ENCODE assay signal across 20 cellular contexts in the genomic region with DNA sequence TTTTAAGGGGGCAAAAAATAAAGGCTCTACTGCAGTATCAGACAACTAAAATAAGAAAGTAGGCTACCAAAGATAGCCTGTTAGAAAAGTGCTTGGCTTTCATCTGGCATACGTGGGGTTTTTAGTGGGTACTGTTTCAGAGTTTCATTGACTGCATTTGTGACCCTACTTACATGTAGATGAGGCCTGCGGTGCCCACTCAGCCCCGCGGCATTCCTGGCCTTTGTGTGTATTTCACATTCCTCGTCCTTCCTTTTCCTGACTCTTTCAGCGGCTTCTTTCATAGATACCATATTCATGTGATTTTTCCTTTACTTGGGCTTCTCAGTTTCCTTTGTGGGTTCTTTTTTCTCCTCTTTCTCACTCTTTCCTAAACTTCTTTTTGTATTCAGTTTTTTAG. TPM values are rescaled to one million over a fixed set of nuclear protein-coding genes. Genes with fewer than 3 reads are reported as not detected.
DNase-seq lines count a peak whose midpoint lies in the region; ATAC-seq, FAIRE-seq and TF ChIP-seq lines count a peak whose summit lies in the region.
"Had no signal": no experiment of that assay in that cellular context is flagged by ENCODE, and none has a peak within 500 bp of the region (broad histone marks: within the 10 kb centered on the region; RNA-seq: fewer than 3 reads in every experiment).

No MANE protein-coding gene starts in this region.

- no peak overlapping the region for H2AFZ ChIP-seq in GM23338
- H2AFZ ChIP-seq: PC-9 had no signal

- H3K79me2 ChIP-seq in GM23338 (replicated peaks; ENCODE audit: insufficient read depth): peaks cover 13% of the 10 kb centered on the region

- TF ChIP-seq CTCF in GM23338 (conservative IDR thresholded peaks at IDR 0.05; ENCODE audit: low read depth in 2 of 2) (no peak), endodermal cell (conservative IDR thresholded peaks at IDR 0.05) (no peak), mesothelial cell of epicardium (IDR thresholded peaks at IDR 0.05; ENCODE audit: unreplicated experiment) (no peak)

- H3K27ac Mint-ChIP-seq in GM23338 (peak overlapping the region; percentile 94), endodermal cell (peak overlapping the region; percentile 53), memory B cell (peak overlapping the region; percentile 24), mesothelial cell of epicardium (no peak overlapping the region)
- peak overlapping the region in 1 of 2 donors; percentile 64 for H3K27ac Mint-ChIP-seq in stimulated activated naive CD8-positive, alpha-beta T cell treated with anti-CD3 and anti-CD28 coated beads, Interleukin-15, amount 100 ng/mL, for 72 hours

- ATAC-seq in GM23338 (peak; percentile 92), memory B cell (ENCODE audit: low read depth) (no peak)
- no peak for ATAC-seq in stimulated activated naive CD8-positive, alpha-beta T cell treated with anti-CD3 and anti-CD28 coated beads, Interleukin-15, amount 100 ng/mL, for 72 hours

- H3K9me2 ChIP-seq in GM23338 (ENCODE audit: insufficient read depth): no peaks in the 10 kb centered on the region

- H3K4me1 ChIP-seq in GM23338 (ENCODE audit: insufficient read depth): peaks cover 5% of the 10 kb centered on the region; the same call in 1 of the 2 replicates
- H3K4me1 ChIP-seq in HUES64 (ENCODE audit: insufficient read depth, low read length): peaks cover 14% of the 10 kb centered on the region
- no peaks in the 10 kb centered on the region for H3K4me1 ChIP-seq in endodermal cell (ENCODE audit: control insufficient read depth, insufficient read depth, low read length)
- H3K4me1 ChIP-seq: BLaER1 treated with 17β-estradiol and CSF1 and Interleukin-3, amounts not matched to agents 10 nM and 100 nM; HAP-1 had no signal

- H3K36me3 Mint-ChIP-seq in GM23338 (ENCODE audit: low read depth) (peaks cover 82% of the 10 kb centered on the region), endodermal cell (ENCODE audit: low read depth) (peaks cover 69% of the 10 kb centered on the region), memory B cell (peaks cover 39% of the 10 kb centered on the region), mesothelial cell of epicardium (peaks cover 56% of the 10 kb centered on the region)

- no peak for FAIRE-seq in H54 (lab: Jason Lieb, UNC)
- FAIRE-seq: D721Med, GM12892, GM18507 had no signal

- H3F3A ChIP-seq in GM23338 (replicated peaks; ENCODE audit: low read depth): no peaks in the 10 kb centered on the region

- no peaks in the 10 kb centered on the region for H3K9me3 ChIP-seq in HUES64 (ENCODE audit: insufficient read depth, low read depth, low read length)
- no peaks in the 10 kb centered on the region for H3K9me3 ChIP-seq in endodermal cell (ENCODE audit: control insufficient read depth, low read length)
- H3K9me3 ChIP-seq: BLaER1 treated with 17β-estradiol and CSF1 and Interleukin-3, amounts not matched to agents 10 nM and 100 nM; HAP-1 had no signal

- H3K27me3 Mint-ChIP-seq in GM23338 (ENCODE audit: insufficient read depth, low read depth, poor library complexity) (peaks cover 2% of the 10 kb centered on the region), endodermal cell (ENCODE audit: insufficient read depth) (no peaks in the 10 kb centered on the region), memory B cell (no peaks in the 10 kb centered on the region), mesothelial cell of epicardium (ENCODE audit: low read depth) (no peaks in the 10 kb centered on the region)
- no peaks in the 10 kb centered on the region for H3K27me3 Mint-ChIP-seq in stimulated activated naive CD8-positive, alpha-beta T cell treated with anti-CD3 and anti-CD28 coated beads, Interleukin-15, amount 100 ng/mL, for 72 hours

- H3K9me3 Mint-ChIP-seq in GM23338 (no peaks in the 10 kb centered on the region; the same call in 2 of the 3 replicates), endodermal cell (no peaks in the 10 kb centered on the region), memory B cell (no peaks in the 10 kb centered on the region), mesothelial cell of epicardium (peaks cover 3% of the 10 kb centered on the region)
- H3K9me3 Mint-ChIP-seq in stimulated activated naive CD8-positive, alpha-beta T cell treated with anti-CD3 and anti-CD28 coated beads, Interleukin-15, amount 100 ng/mL, for 72 hours: no peaks in the 10 kb centered on the region

- peaks cover 3% of the 10 kb centered on the region; the same call in 1 of the 2 replicates for H4K20me1 ChIP-seq in GM23338 (replicated peaks; ENCODE audit: insufficient read depth)

- TF ChIP-seq POLR2A in H54 (IDR thresholded peaks at IDR 0.05; ENCODE audit: low read depth, low read length): no peak

- H3K27me3 ChIP-seq in GM23338 (ENCODE audit: insufficient read depth): no peaks in the 10 kb centered on the region
- no peaks in the 10 kb centered on the region for H3K27me3 ChIP-seq in HUES64 (ENCODE audit: insufficient read depth, low read length)
- no peaks in the 10 kb centered on the region for H3K27me3 ChIP-seq in endodermal cell (ENCODE audit: control insufficient read depth, insufficient read depth, low read length, poor library complexity, severe bottlenecking)
- H3K27me3 ChIP-seq: BLaER1 treated with 17β-estradiol and CSF1 and Interleukin-3, amounts not matched to agents 10 nM and 100 nM had no signal

- H3K9ac ChIP-seq in HUES64 (ENCODE audit: low read depth, low read length) (0 out of 2 replicates have a peak overlapping the region, but pooled peaks have one; percentile 25), endodermal cell (ENCODE audit: extremely low read depth, low read length, poor library complexity, severe bottlenecking) (no peak overlapping the region)
- H3K9ac ChIP-seq: BLaER1 treated with 17β-estradiol and CSF1 and Interleukin-3, amounts not matched to agents 10 nM and 100 nM had no signal

- H3K27ac ChIP-seq in GM23338 (ENCODE audit: low read depth) (peak overlapping the region; percentile 75), HUES64 (ENCODE audit: low read depth, low read length) (peak overlapping the region; percentile 55; the same call in 1 of the 2 replicates), endodermal cell (ENCODE audit: low read depth, low read length) (no peak overlapping the region)
- H3K27ac ChIP-seq: BLaER1 treated with 17β-estradiol and CSF1 and Interleukin-3, amounts not matched to agents 10 nM and 100 nM; HL-60; PC-9; RWPE1 had no signal

- H3K36me3 ChIP-seq in GM23338 (ENCODE audit: insufficient read depth) (peaks cover 36% of the 10 kb centered on the region), HUES64 (ENCODE audit: insufficient read depth, low read length) (peaks cover 99% of the 10 kb centered on the region), endodermal cell (ENCODE audit: control insufficient read depth, insufficient read depth, low read length) (peaks cover 93% of the 10 kb centered on the region)

- WGBS in HUES64: 77% methylated on average over 6 of the region's 6 CpGs
- 62 to 88% methylated on average over 6 of the region's 6 CpGs for WGBS in endodermal cell (ENCODE audit: insufficient coverage in 1 of 2, insufficient read length in 1 of 2), 2 experiments

- H3K4me2 ChIP-seq in GM23338: no peak overlapping the region
- H3K4me2 ChIP-seq: BLaER1 treated with 17β-estradiol and CSF1 and Interleukin-3, amounts not matched to agents 10 nM and 100 nM; PC-9 had no signal

- no peak overlapping the region for H3K4me3 ChIP-seq in GM23338
- no peak overlapping the region for H3K4me3 ChIP-seq in HUES64 (ENCODE audit: low read length)
- no peak overlapping the region for H3K4me3 ChIP-seq in endodermal cell (ENCODE audit: low read length)
- H3K4me3 ChIP-seq: BLaER1 treated with 17β-estradiol and CSF1 and Interleukin-3, amounts not matched to agents 10 nM and 100 nM; HAP-1; PC-9 had no signal

- DNase-seq in GM23338 (ENCODE audit: low spot score): peak; percentile 70
- no peak for DNase-seq in endodermal cell
- DNase-seq in memory B cell (ENCODE audit: low spot score in 2 of 2): no peak
- DNase-seq in stimulated activated naive CD8-positive, alpha-beta T cell treated with anti-CD3 and anti-CD28 coated beads, Interleukin-15, amount 100 ng/mL, for 72 hours: no peak
- DNase-seq in mesothelial cell of epicardium (ENCODE audit: low spot score in 2 of 2, unreplicated experiment in 2 of 2): no peak
- DNase-seq in H54 (ENCODE audit: insufficient read length, low spot score): no peak
- DNase-seq in activated CD4-positive, CD25-positive, alpha-beta regulatory T cell (lab: John Stamatoyannopoulos, UW): no peak
- DNase-seq: NCI-H1105 treated with DMSO at 0.1 percent for 48 hours, NCI-H1694, NCI-H2081 treated with DMSO at 0.1 percent for 48 hours, NCI-H510A treated with DMSO at 0.1 percent for 48 hours, PC-9 had no signal

- H3K4me3 Mint-ChIP-seq in GM23338 (no peak overlapping the region), endodermal cell (no peak overlapping the region), memory B cell (no peak overlapping the region), mesothelial cell of epicardium (no peak overlapping the region)
- H3K4me3 Mint-ChIP-seq in stimulated activated naive CD8-positive, alpha-beta T cell treated with anti-CD3 and anti-CD28 coated beads, Interleukin-15, amount 100 ng/mL, for 72 hours: no peak overlapping the region

- H3K4me1 Mint-ChIP-seq in GM23338 (peaks cover 16% of the 10 kb centered on the region), endodermal cell (no peaks in the 10 kb centered on the region), memory B cell (no peaks in the 10 kb centered on the region), mesothelial cell of epicardium (no peaks in the 10 kb centered on the region)
- H3K4me1 Mint-ChIP-seq in stimulated activated naive CD8-positive, alpha-beta T cell treated with anti-CD3 and anti-CD28 coated beads, Interleukin-15, amount 100 ng/mL, for 72 hours: no peaks in the 10 kb centered on the region

TF ChIP-seq in GM23338, 12 proteins besides CTCF, POLR2A, EP300 and RAD21 (continues in another document):
- no peak for TF ChIP-seq EZH2 (IDR thresholded peaks at IDR 0.05; ENCODE audit: low read depth, unreplicated experiment)
- no peak for TF ChIP-seq JUNB (IDR thresholded peaks at IDR 0.05; ENCODE audit: unreplicated experiment)
- TF ChIP-seq ZNF114 (CRISPR knock-in tag; IDR thresholded peaks at IDR 0.05): no peak

RNA-seq across cellular contexts. Expression of a gene that starts 50.7 kb away (rescaled TPM):
- total RNA-seq in GM23338 (2014; rRNA removed; shearing (Covaris generic)): 76.2 and 76.9 TPM in 2 replicates
- 13.6 and 16.8 TPM in 2 replicates for polyA plus RNA-seq in GM23338 (2016; fragmentation: Nextera tagmentation; extraction: Ambion mirVana)
- 36.5 TPM for polyA plus RNA-seq in HUES64 (2013, experiment 1 of 2)
- polyA plus RNA-seq in HUES64 (2013, experiment 2 of 2): 34.9 TPM
- total RNA-seq in endodermal cell (10 to 100 TPM; 53.4 to 55.9 TPM), mesothelial cell of epicardium (56.4 to 58.8 TPM (median 57.1 TPM) in 3 replicates)
- polyA plus RNA-seq in endodermal cell (2013, experiment 1 of 2): 31.4 TPM
- polyA plus RNA-seq in endodermal cell (2013, experiment 2 of 2): 33.3 TPM
